ENCODE assay signal across 17 cellular contexts in the genomic region with DNA sequence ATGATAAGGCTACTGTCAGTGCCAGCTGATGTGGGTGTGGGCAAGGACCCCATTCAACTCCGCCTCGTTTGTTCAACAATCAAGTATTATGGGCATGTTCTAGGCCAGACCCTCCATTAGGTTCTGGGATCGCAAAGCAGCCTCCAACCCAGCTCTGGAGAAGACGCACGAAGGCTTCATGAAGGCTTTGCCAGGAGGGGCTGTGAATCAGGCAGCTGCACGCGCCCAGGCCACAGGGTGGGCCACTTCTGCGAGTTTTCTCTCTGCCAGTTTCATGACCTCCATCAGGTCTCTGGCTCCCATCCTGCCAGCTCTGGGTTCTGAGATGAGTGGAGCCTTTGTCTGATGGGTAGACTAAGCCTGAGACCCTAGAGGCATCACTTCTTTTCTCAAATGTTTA.
"Had no signal": no experiment of that assay in that cellular context is flagged by ENCODE, and none has a peak within 500 bp of the region (broad histone marks: within the 10 kb centered on the region; RNA-seq: fewer than 3 reads in every experiment).

No MANE protein-coding gene starts in this region.

- H3K27me3 ChIP-seq: breast epithelium, transverse colon had no signal

- H3K4me2 ChIP-seq: SK-N-SH had no signal

- H3K9me3 Mint-ChIP-seq: dendritic cell treated with granulocyte-macrophage colony-stimulating factor and Interleukin-4, amounts not matched to agents 40 ng/mL and 50 ng/mL, for 4 days had no signal

- H3K79me2 ChIP-seq: parathyroid adenoma had no signal

- H3K4me1 ChIP-seq: breast epithelium, lower lobe of right lung, parathyroid adenoma, transverse colon had no signal

- H2AFZ ChIP-seq: parathyroid adenoma had no signal

- H3K9me3 ChIP-seq: SK-N-SH had no signal

- H3K4me3 ChIP-seq: breast epithelium, lower lobe of right lung, transverse colon had no signal

- H3K36me3 ChIP-seq: breast epithelium, lower lobe of right lung, transverse colon had no signal

- H3K27ac Mint-ChIP-seq: activated naive CD8-positive, alpha-beta T cell treated with anti-CD3 and anti-CD28 coated beads, Interleukin-2, amount 10 ng/mL, durations not matched to agents 7 days and 5 days; activated T-cell treated with anti-CD3 and anti-CD28 coated beads, Interleukin-2, amount 50 U/mL, for 72 hours; dendritic cell treated with granulocyte-macrophage colony-stimulating factor and Interleukin-4, amounts not matched to agents 40 ng/mL and 50 ng/mL, for 4 days; T-cell had no signal

- H3K4me1 Mint-ChIP-seq: activated naive CD8-positive, alpha-beta T cell treated with anti-CD3 and anti-CD28 coated beads, Interleukin-2, amount 10 ng/mL, durations not matched to agents 7 days and 5 days; T-cell had no signal

- DNase-seq: activated naive CD8-positive, alpha-beta T cell treated with anti-CD3 and anti-CD28 coated beads, Interleukin-2, amount 10 ng/mL, durations not matched to agents 7 days and 5 days; activated T-cell treated with anti-CD3 and anti-CD28 coated beads, Interleukin-2, amount 50 U/mL, for 72 hours; anterior cingulate cortex; effector memory CD4-positive, alpha-beta T cell; foreskin melanocyte; lower lobe of right lung; retina; SK-N-SH; stimulated activated CD4-positive, alpha-beta T cell treated with anti-CD3 and anti-CD28 coated beads, Interleukin-4, amount 100 ng/mL, for 4 hours; stimulated activated naive CD8-positive, alpha-beta T cell treated with anti-CD3 and anti-CD28 coated beads, Interleukin-15, Interleukin-2, amounts not matched to agents 100 U/mL and 50 U/mL, for 24 hours; T1000; transverse colon had no signal

- H3K9ac ChIP-seq: parathyroid adenoma, SK-N-SH had no signal

- H3K27ac ChIP-seq: breast epithelium, lower lobe of right lung, parathyroid adenoma, transverse colon had no signal

- ATAC-seq: activated T-cell treated with anti-CD3 and anti-CD28 coated beads, Interleukin-2, amount 50 U/mL, for 72 hours; lower lobe of right lung; stimulated activated naive CD8-positive, alpha-beta T cell treated with anti-CD3 and anti-CD28 coated beads, Interleukin-15, Interleukin-2, amounts not matched to agents 100 U/mL and 50 U/mL, for 24 hours; T-cell had no signal

- H3K36me3 Mint-ChIP-seq: activated naive CD8-positive, alpha-beta T cell treated with anti-CD3 and anti-CD28 coated beads, Interleukin-2, amount 10 ng/mL, durations not matched to agents 7 days and 5 days; T-cell had no signal

- H3K4me3 Mint-ChIP-seq: activated naive CD8-positive, alpha-beta T cell treated with anti-CD3 and anti-CD28 coated beads, Interleukin-2, amount 10 ng/mL, durations not matched to agents 7 days and 5 days; activated T-cell treated with anti-CD3 and anti-CD28 coated beads, Interleukin-2, amount 50 U/mL, for 72 hours; dendritic cell treated with granulocyte-macrophage colony-stimulating factor and Interleukin-4, amounts not matched to agents 40 ng/mL and 50 ng/mL, for 4 days; neural crest cell; T-cell had no signal
